9 cellular contexts compared by ENCODE assay signal in genomic region chr3:9028134-9028533, GRCh38.
DNase-seq lines count a peak whose midpoint lies in the region; ATAC-seq and TF ChIP-seq lines count a peak whose summit lies in the region.
"Had no signal": no experiment of that assay in that cellular context is flagged by ENCODE, and none has a peak within 500 bp of the region (broad histone marks: within the 10 kb centered on the region; RNA-seq: fewer than 3 reads in every experiment).

No MANE protein-coding gene starts in this region.

- H3K4me2 ChIP-seq in H9 (ENCODE audit: insufficient read depth, insufficient read length, low read length) = no peak overlapping the region

- no peaks in the 10 kb centered on the region for H3K9me3 Mint-ChIP-seq in H9

- no peaks in the 10 kb centered on the region for H3K79me2 ChIP-seq in H9 (ENCODE audit: insufficient read depth, low read length)

- peaks cover 8% of the 10 kb centered on the region for H3K4me1 ChIP-seq in SJCRH30
- H3K4me1 ChIP-seq in H9 (ENCODE audit: insufficient read depth, low read length) = no peaks in the 10 kb centered on the region

- no peak overlapping the region for H3K9ac ChIP-seq in H9 (ENCODE audit: extremely low read depth, insufficient read length, low read length)

- no peak overlapping the region for H2AFZ ChIP-seq in H9 (ENCODE audit: low read length)

- H3K14ac ChIP-seq in H9 (ENCODE audit: insufficient read depth, low read length) = no peak overlapping the region; the same call in 1 of the 2 replicates

- H3K27me3 ChIP-seq in SJCRH30 = peaks cover 4% of the 10 kb centered on the region; the same call in 1 of the 2 replicates
- no peaks in the 10 kb centered on the region for H3K27me3 ChIP-seq in H9 (ENCODE audit: insufficient read depth, low read length)

- peaks cover under 1 to 8% of the 10 kb centered on the region in 2 experiments for H3K4me1 Mint-ChIP-seq in H9

- H3K4me3 ChIP-seq in SJCRH30 = no peak overlapping the region

- H4K20me1 ChIP-seq in H9 (ENCODE audit: control insufficient read depth, insufficient read depth, insufficient read length) = no peaks in the 10 kb centered on the region

- no peaks in the 10 kb centered on the region for H3K79me1 ChIP-seq in H9 (ENCODE audit: insufficient read depth, low read depth, low read length, poor library complexity, severe bottlenecking)

- no peak overlapping the region for H4K5ac ChIP-seq in H9 (ENCODE audit: insufficient read length, low read depth, low read length)

- no peak overlapping the region for H3K18ac ChIP-seq in H9 (ENCODE audit: insufficient read length, low read depth, low read length)

- no peak overlapping the region for H4K91ac ChIP-seq in H9 (ENCODE audit: insufficient read length, low read depth, low read length)

- H3K27me3 Mint-ChIP-seq in H9 (ENCODE audit: low read depth) = no peaks in the 10 kb centered on the region
- H3K27me3 Mint-ChIP-seq: activated naive CD8-positive, alpha-beta T cell had no signal

- no peak for ATAC-seq in HG02610 (IDR thresholded peaks at IDR 0.05; ENCODE audit: unreplicated experiment)

- intact Hi-C loops in cardiac septum (cut with DNase I) = no loop called here

- no peak overlapping the region for H4K8ac ChIP-seq in H9 (replicated peaks; ENCODE audit: insufficient read length, low read depth, low read length)

- no peak for TF ChIP-seq CTCF in H9 (conservative IDR thresholded peaks at IDR 0.05)

- H3K23ac ChIP-seq in H9 (ENCODE audit: insufficient read length, low read depth, low read length) = no peak overlapping the region

- H2BK20ac ChIP-seq in H9 (ENCODE audit: low read depth, low read length, poor library complexity, severe bottlenecking) = no peak overlapping the region

- no peak overlapping the region for H3K27ac Mint-ChIP-seq in H9
- H3K27ac Mint-ChIP-seq: activated naive CD8-positive, alpha-beta T cell had no signal

- DNase-seq in DMS79 treated with DMSO at 0.1 percent for 48 hours (lab: John Stamatoyannopoulos, UW) (peak; percentile 44), SJCRH30 (peak; percentile 86 to 87), cardiac septum (ENCODE audit: low spot score) (peak; percentile 94), putamen (ENCODE audit: low spot score) (peak; percentile 86), HK-2 (ENCODE audit: unreplicated experiment) (no peak), H9 (no peak), SK-N-DZ (ENCODE audit: low spot score) (no peak)

- H3K23me2 ChIP-seq in H9 (ENCODE audit: insufficient read length, low read depth, low read length, poor library complexity, severe bottlenecking) = no peaks in the 10 kb centered on the region

- H3K36me3 ChIP-seq in SJCRH30 = no peaks in the 10 kb centered on the region

- H3K9me3 ChIP-seq in SJCRH30 (replicated peaks) (no peaks in the 10 kb centered on the region), H9 (ENCODE audit: control insufficient read depth, low read depth, low read length) (no peaks in the 10 kb centered on the region)

- H2AK5ac ChIP-seq in H9 (ENCODE audit: insufficient read length, low read length) = no peak overlapping the region

- no peak overlapping the region for H3K4ac ChIP-seq in H9 (ENCODE audit: low read depth, low read length)

- no peaks in the 10 kb centered on the region for H3K36me3 Mint-ChIP-seq in H9 (ENCODE audit: insufficient read depth in 1 of 3, low read depth in 3 of 3)
- H3K36me3 Mint-ChIP-seq: activated naive CD8-positive, alpha-beta T cell had no signal

- no CpG with 5 or more reads among the region's 5 CpGs for WGBS in H9 (ENCODE audit: extremely low coverage, insufficient read length, low lambda C conversion rate)

- no peak overlapping the region for H2BK5ac ChIP-seq in H9 (ENCODE audit: insufficient read length, low read length)

- H3T11ph ChIP-seq in H9 (ENCODE audit: low read length) = no peak overlapping the region

- no peak overlapping the region for H2BK12ac ChIP-seq in H9 (ENCODE audit: insufficient read length, low read depth, low read length)

- H3K56ac ChIP-seq in H9 (ENCODE audit: insufficient read length, low read depth, low read length) = no peak overlapping the region

- H2BK15ac ChIP-seq in H9 (ENCODE audit: low read depth, low read length) = no peak overlapping the region

- no peak overlapping the region for H3K4me3 Mint-ChIP-seq in H9
- H3K4me3 Mint-ChIP-seq: activated naive CD8-positive, alpha-beta T cell had no signal

- H2BK120ac ChIP-seq in H9 (ENCODE audit: low read depth, low read length, poor library complexity, severe bottlenecking) = no peak overlapping the region

- no peak overlapping the region for H3K27ac ChIP-seq in SJCRH30
- H3K27ac ChIP-seq in H9 (ENCODE audit: insufficient read length, low read depth, low read length) = no peak overlapping the region

Comparison
In these comparisons a context has a peak if more than half of its experiments do, and no peak if none do; other contexts are left out.
1. DNase-seq: peak in DMS79 treated with DMSO at 0.1 percent for 48 hours (single experiment), SJCRH30 (2 of 2), cardiac septum (single experiment) and putamen (single experiment); none in HK-2 (single experiment), H9 (single experiment) and SK-N-DZ (single experiment).